8 cellular contexts compared by ENCODE assay signal in the genomic region with DNA sequence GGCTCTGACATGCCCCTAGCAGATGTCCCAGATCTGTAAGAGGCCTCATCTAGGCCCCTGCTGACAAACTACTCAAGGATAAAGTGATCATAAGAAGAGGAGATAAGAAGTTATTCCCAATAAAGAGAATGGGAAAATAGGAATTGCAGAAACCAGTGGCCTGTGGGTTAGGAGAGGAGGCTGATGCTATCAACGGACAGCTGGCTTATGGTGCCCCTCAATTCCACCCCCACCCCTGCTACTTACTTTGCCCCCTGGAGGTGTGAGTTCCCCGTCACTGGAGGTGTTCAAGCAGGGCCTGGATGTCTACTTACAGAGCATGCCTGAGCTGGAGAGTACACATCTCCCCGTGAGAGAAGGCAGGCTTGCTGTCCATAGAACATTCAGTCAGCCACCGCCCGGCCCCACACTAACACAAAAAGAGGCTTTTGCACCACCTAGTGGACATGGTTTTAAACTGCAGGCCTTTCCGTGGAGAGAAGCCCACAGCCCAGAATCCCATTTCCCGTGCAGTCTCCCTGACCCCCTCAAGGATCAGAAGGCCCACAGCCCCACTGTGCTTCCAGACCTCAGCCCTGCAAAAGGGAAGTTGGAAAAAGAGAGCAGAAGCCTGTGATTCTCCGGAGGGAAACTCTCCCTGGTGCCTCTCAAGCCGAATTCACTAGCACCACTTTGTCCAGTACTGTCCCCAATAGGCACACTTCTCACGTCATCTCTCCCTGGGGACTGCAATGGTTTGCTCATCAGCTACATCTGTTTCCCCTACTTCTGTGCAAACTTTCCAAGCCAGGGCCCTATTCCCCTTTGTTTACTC. TPM values are rescaled to one million over a fixed set of nuclear protein-coding genes. Genes with fewer than 3 reads are reported as not detected.
A peak's percentile ranks its signal among the peaks of the same experiment; 100 is the strongest.
DNase-seq lines count a peak whose midpoint lies in the region; ATAC-seq and TF ChIP-seq lines count a peak whose summit lies in the region.

No MANE protein-coding gene starts in this region.

- H3K9me2 ChIP-seq in OCI-LY1 (ENCODE audit: low read depth, low read length), result no peaks in the 10 kb centered on the region

- H3K27ac ChIP-seq in OCI-LY1 (ENCODE audit: low read depth, low read length, poor library complexity, severe bottlenecking), result no peak overlapping the region

- TF ChIP-seq CTCF in GM12873 (IDR thresholded peaks at IDR 0.05; ENCODE audit: insufficient read depth, low read depth, low read length, missing control alignments), result peak; percentile 84
- peak; percentile 86 for TF ChIP-seq CTCF in OCI-LY1 (IDR thresholded peaks at IDR 0.05; ENCODE audit: low read length)
- TF ChIP-seq CTCF in epithelial cell of esophagus (IDR thresholded peaks at IDR 0.05; ENCODE audit: insufficient read depth, low read depth, low read length, missing control alignments), result peak; percentile 82

- H3K36me3 ChIP-seq in OCI-LY1 (ENCODE audit: insufficient read depth, low read length), result no peaks in the 10 kb centered on the region

- no peak for TF ChIP-seq POLR2A in GM18505 (IDR thresholded peaks at IDR 0.05; ENCODE audit: borderline replicate concordance, extremely low read depth, insufficient read depth, insufficient read length)

- peaks cover 0 to 11% (median 0%) of the 10 kb centered on the region in 3 donors for H3K27me3 Mint-ChIP-seq in naive B cell

- peak overlapping the region in 3 of 6 donors; percentile 32 to 88 (median 34) for H3K27ac Mint-ChIP-seq in naive B cell

- no peaks in the 10 kb centered on the region for H3K9me3 Mint-ChIP-seq in naive B cell

- peak; percentile 69 to 81 for ATAC-seq in naive B cell (ENCODE audit: low read depth in 2 of 2)
- ATAC-seq in GM18505 (IDR thresholded peaks at IDR 0.05; ENCODE audit: unreplicated experiment), result no peak

- peaks cover 7% of the 10 kb centered on the region for H3K4me1 ChIP-seq in OCI-LY1 (ENCODE audit: insufficient read depth, low read length, severe bottlenecking)

- no peak overlapping the region for H2AFZ ChIP-seq in OCI-LY1 (ENCODE audit: low read length)

- H3F3A ChIP-seq in OCI-LY1 (ENCODE audit: insufficient read depth, low read length), result no peaks in the 10 kb centered on the region

- H3K4me3 Mint-ChIP-seq in naive B cell, result no peak overlapping the region

- no peak overlapping the region for H3K4me2 ChIP-seq in OCI-LY1 (ENCODE audit: low read length)

- no peaks in the 10 kb centered on the region for H3K9me3 ChIP-seq in OCI-LY1 (ENCODE audit: low read length)

- in situ Hi-C loops in KBM-7 (cut with MboI; ENCODE audit: low pct_unique_long_range_greater_than_20kb, low sequenced_read_pairs), result loop anchor here (10.0 kb wide), 1 partner anchor 236 kb away; no protein-coding TSS in a partner anchor

- no peaks in the 10 kb centered on the region for H3K36me3 Mint-ChIP-seq in naive B cell

- H3K4me3 ChIP-seq in OCI-LY1 (ENCODE audit: low read depth, low read length, poor library complexity, severe bottlenecking), result no peak overlapping the region
- H3K4me3 ChIP-seq in epithelial cell of esophagus (ENCODE audit: low read length), result no peak overlapping the region

- H3K9ac ChIP-seq in OCI-LY1 (ENCODE audit: low read length), result no peak overlapping the region

- DNase-seq in KBM-7 (peak; percentile 77), epithelial cell of esophagus (ENCODE audit: low read depth) (peak; percentile 71), naive B cell (peak; percentile 65)
- peak; percentile 81 for DNase-seq in activated CD8-positive, alpha-beta memory T cell treated with anti-CD3 and anti-CD28 coated beads, Interleukin-2, amount 50 U/mL, for 48 hours
- peak; percentile 11 to 44 for DNase-seq in stimulated activated CD8-positive, alpha-beta memory T cell treated with anti-CD3 and anti-CD28 coated beads, Interleukin-7, amount 100 ng/mL, for 48 hours (ENCODE audit: extremely low read depth in 1 of 2, low read depth in 1 of 2)

- no peaks in the 10 kb centered on the region for H3K79me2 ChIP-seq in OCI-LY1 (ENCODE audit: insufficient read depth, low read length)

- H3K27me3 ChIP-seq in OCI-LY1 (ENCODE audit: insufficient read depth, low read length), result no peaks in the 10 kb centered on the region

- no peaks in the 10 kb centered on the region for H4K20me1 ChIP-seq in OCI-LY1 (ENCODE audit: insufficient read depth, low read length)

- peaks cover 10 to 22% (median 18%) of the 10 kb centered on the region in 3 donors for H3K4me1 Mint-ChIP-seq in naive B cell

RNA-seq across cellular contexts. Expression of a gene that starts 23.8 kb away (rescaled TPM):
- not detected for polyA plus RNA-seq in naive B cell (ENCODE audit: low read depth in 6 of 6)

RNA-seq across cellular contexts. Expression of a gene that starts 27.0 kb away (rescaled TPM):
- polyA plus RNA-seq in naive B cell (ENCODE audit: low read depth in 6 of 6), result not detected

Comparison
In these comparisons a context has a peak if more than half of its experiments do, and no peak if none do; other contexts are left out.
1. DNase-seq: peak in every context shown above with its lines; median percentile 81 in activated CD8-positive, alpha-beta memory T cell treated with anti-CD3 and anti-CD28 coated beads, Interleukin-2, amount 50 U/mL, for 48 hours; 77 in KBM-7; 71 in epithelial cell of esophagus; 65 in naive B cell; 28 in stimulated activated CD8-positive, alpha-beta memory T cell treated with anti-CD3 and anti-CD28 coated beads, Interleukin-7, amount 100 ng/mL, for 48 hours.